9 cellular contexts compared by ENCODE assay signal in the genomic region with DNA sequence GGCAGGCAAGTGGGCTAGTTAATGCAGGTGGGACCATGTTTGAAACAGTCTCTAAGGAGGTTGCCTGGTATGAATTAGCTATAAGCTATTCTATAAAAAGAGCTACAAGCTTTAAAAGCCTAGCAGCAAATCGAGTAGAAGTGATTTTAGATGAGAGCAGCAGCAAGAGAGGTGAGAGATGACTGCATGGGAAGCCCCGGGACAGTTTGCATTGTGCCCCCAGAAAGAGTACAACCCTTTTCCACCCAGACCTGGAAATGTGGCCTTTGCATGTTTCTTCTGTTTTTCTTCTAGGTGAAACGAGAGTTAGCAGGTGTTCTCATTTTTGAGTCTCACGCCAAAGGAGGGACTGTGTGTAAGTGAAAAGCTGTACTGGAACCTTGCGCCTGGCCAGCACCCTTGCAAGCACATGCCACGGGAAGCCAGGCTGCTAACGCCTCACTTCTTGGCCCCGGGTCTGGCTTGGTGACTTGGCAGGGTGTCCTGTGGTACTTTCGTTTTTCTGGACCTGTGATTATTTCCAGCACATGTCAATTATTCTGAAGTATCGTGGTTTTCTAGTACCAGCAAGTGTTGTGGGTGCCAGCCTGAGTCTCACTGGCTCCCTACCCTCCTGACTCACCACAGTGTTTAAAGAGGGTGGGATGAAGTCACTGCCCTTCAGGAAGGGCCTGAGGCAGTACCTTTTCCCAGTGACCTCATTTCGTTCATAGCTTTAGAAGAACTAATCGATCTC.
DNase-seq lines count a peak whose midpoint lies in the region; ATAC-seq, FAIRE-seq and TF ChIP-seq lines count a peak whose summit lies in the region.
"Had no signal": no experiment of that assay in that cellular context is flagged by ENCODE, and none has a peak within 500 bp of the region (broad histone marks: within the 10 kb centered on the region; RNA-seq: fewer than 3 reads in every experiment).

No MANE protein-coding gene starts in this region.

- DNase-seq in GM12865 (ENCODE audit: low read depth) (peak; percentile 45), NCI-H2029 treated with DMSO at 0.1 percent for 48 hours (lab: John Stamatoyannopoulos, UW) (peak; percentile 78), cerebellum (ENCODE audit: low spot score) (peak; percentile 34), pancreas (peak; percentile 34 to 68 (median 64)), spleen (no peak)
- DNase-seq in NK-92 treated with Interleukin-12 subunit alpha and Interleukin-12 subunit beta, amount 100 ng/mL, for 24 hours (lab: John Stamatoyannopoulos, UW): no peak
- DNase-seq: erythroblast had no signal

- peak overlapping the region in 2 of 4 donors; percentile 46 to 67 for H3K27ac ChIP-seq in pancreas
- H3K27ac ChIP-seq in spleen: no peak overlapping the region

- no peak overlapping the region for H3K4me3 ChIP-seq in GM12865 (ENCODE audit: low read depth, low read length)
- peak overlapping the region in 1 of 4 donors; percentile 15 for H3K4me3 ChIP-seq in pancreas
- no peak overlapping the region for H3K4me3 ChIP-seq in spleen

- H3K36me3 ChIP-seq in pancreas (no peaks in the 10 kb centered on the region), spleen (no peaks in the 10 kb centered on the region)

- no peak for TF ChIP-seq CTCF in GM12865 (IDR thresholded peaks at IDR 0.05; ENCODE audit: insufficient read depth, low read depth, low read length, missing control alignments)
- no peak for TF ChIP-seq CTCF in pancreas (IDR thresholded peaks at IDR 0.05)
- TF ChIP-seq CTCF in spleen (IDR thresholded peaks at IDR 0.05 in 8 of 11, conservative IDR thresholded peaks at IDR 0.05 in 3 of 11): no peak

- peaks cover 5 to 8% (median 7%) of the 10 kb centered on the region in 3 donors for H3K4me1 ChIP-seq in pancreas
- H3K4me1 ChIP-seq in spleen: peaks cover 0 to 16% (median 3%) of the 10 kb centered on the region in 6 donors

- H3K27me3 ChIP-seq in pancreas (no peaks in the 10 kb centered on the region), spleen (replicated peaks in 1 of 7) (no peaks in the 10 kb centered on the region)

- 29 to 32% methylated on average over 12 of the region's 12 CpGs for WGBS in pancreas, 2 donors
- 43 to 61% (median 49%) methylated on average over 12 of the region's 12 CpGs for WGBS in spleen, 5 donors

- intact Hi-C loops in pancreas (cut with DNase I): no loop called here
- intact Hi-C loops in spleen (cut with DNase I; ENCODE audit: low total_unique reads): no loop called here

- TF ChIP-seq POLR2A in spleen (IDR thresholded peaks at IDR 0.05): no peak

- peak; percentile 94 to 97 (median 96) for ATAC-seq in pancreas
- ATAC-seq in HG03520 (IDR thresholded peaks at IDR 0.05; ENCODE audit: unreplicated experiment): no peak
- ATAC-seq in GM18517 (IDR thresholded peaks at IDR 0.05; ENCODE audit: unreplicated experiment): no peak

- H3K9me3 ChIP-seq in pancreas (no peaks in the 10 kb centered on the region), spleen (no peaks in the 10 kb centered on the region)

- no peak for FAIRE-seq in pancreas (lab: Jason Lieb, UNC)

Comparison
In these comparisons a context has a peak if more than half of its experiments do, and no peak if none do; other contexts are left out.
1. DNase-seq: peak in GM12865 (single experiment), NCI-H2029 treated with DMSO at 0.1 percent for 48 hours (single experiment), cerebellum (single experiment) and pancreas (6 of 6); none in spleen (single experiment) and NK-92 treated with Interleukin-12 subunit alpha and Interleukin-12 subunit beta, amount 100 ng/mL, for 24 hours (single experiment).
2. ATAC-seq: peak in pancreas (4 of 4); none in HG03520 (single experiment) and GM18517 (single experiment).